1 cellular context compared by ENCODE assay signal in genomic region chr1:27116697-27117096, GRCh38.
TF ChIP-seq lines count a peak whose summit lies in the region.

No MANE protein-coding gene starts in this region.

TF ChIP-seq in HepG2, 621 proteins besides CTCF, POLR2A, EP300 and RAD21 (continued from another document):
- TF ChIP-seq, protein P1, sequence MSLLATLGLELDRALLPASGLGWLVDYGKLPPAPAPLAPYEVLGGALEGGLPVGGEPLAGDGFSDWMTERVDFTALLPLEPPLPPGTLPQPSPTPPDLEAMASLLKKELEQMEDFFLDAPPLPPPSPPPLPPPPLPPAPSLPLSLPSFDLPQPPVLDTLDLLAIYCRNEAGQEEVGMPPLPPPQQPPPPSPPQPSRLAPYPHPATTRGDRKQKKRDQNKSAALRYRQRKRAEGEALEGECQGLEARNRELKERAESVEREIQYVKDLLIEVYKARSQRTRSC (CRISPR knock-in tag; IDR thresholded peaks at IDR 0.05; ENCODE audit: low read depth), result no peak
- TF ChIP-seq ZNF589 (CRISPR knock-in tag; conservative IDR thresholded peaks at IDR 0.05), result no peak
- no peak for TF ChIP-seq GMEB1 (CRISPR knock-in tag; IDR thresholded peaks at IDR 0.05; ENCODE audit: borderline replicate concordance)
- no peak for TF ChIP-seq MAFK (conservative IDR thresholded peaks at IDR 0.05 in 1 of 2, IDR thresholded peaks at IDR 0.05 in 1 of 2; ENCODE audit: low read length in 2 of 2)
- TF ChIP-seq, protein P2, sequence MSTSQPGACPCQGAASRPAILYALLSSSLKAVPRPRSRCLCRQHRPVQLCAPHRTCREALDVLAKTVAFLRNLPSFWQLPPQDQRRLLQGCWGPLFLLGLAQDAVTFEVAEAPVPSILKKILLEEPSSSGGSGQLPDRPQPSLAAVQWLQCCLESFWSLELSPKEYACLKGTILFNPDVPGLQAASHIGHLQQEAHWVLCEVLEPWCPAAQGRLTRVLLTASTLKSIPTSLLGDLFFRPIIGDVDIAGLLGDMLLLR (CRISPR knock-in tag; IDR thresholded peaks at IDR 0.05), result no peak
